ENCODE assay signal across 24 cellular contexts in the genomic region with DNA sequence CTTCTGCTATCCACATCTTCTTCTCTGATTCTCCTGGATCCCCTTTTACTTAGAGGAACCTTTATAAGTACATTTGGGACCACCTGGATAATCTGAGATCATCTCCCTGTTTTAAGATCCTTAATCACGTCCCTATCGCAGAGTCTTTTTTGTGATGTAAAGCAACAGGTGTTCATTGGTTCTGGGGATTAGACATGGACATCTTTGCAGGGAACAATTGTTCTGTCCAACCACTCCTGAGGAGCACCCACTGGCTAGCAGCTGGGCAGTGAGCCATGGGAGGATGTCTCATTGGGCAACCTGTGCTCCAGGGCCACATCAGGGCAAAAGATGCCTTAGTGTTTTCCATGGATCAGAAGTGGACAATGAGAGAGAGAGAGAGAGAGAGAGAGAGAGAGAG. TPM values are rescaled to one million over a fixed set of nuclear protein-coding genes. Genes with fewer than 3 reads are reported as not detected.
DNase-seq lines count a peak whose midpoint lies in the region; ATAC-seq, FAIRE-seq and TF ChIP-seq lines count a peak whose summit lies in the region.
"Had no signal": no experiment of that assay in that cellular context is flagged by ENCODE, and none has a peak within 500 bp of the region (broad histone marks: within the 10 kb centered on the region; RNA-seq: fewer than 3 reads in every experiment).

No MANE protein-coding gene starts in this region.

- no peak overlapping the region for H3K4me3 Mint-ChIP-seq in neural crest cell
- H3K4me3 Mint-ChIP-seq: B cell; CD4-positive, alpha-beta T cell; CD8-positive, alpha-beta T cell had no signal

- no peaks in the 10 kb centered on the region for H3K4me1 ChIP-seq in pancreas
- H3K4me1 ChIP-seq: A549; BLaER1 treated with 17β-estradiol and CSF1 and Interleukin-3, amounts not matched to agents 10 nM and 100 nM; Caco-2 had no signal

- H3K27me3 Mint-ChIP-seq in neural crest cell (ENCODE audit: low read depth) = peaks cover 62% of the 10 kb centered on the region

- H3K36me3 ChIP-seq in pancreas = no peaks in the 10 kb centered on the region
- H3K36me3 ChIP-seq: BLaER1 treated with 17β-estradiol and CSF1 and Interleukin-3, amounts not matched to agents 10 nM and 100 nM had no signal

- H3K36me3 Mint-ChIP-seq in neural crest cell (ENCODE audit: low read depth) = no peaks in the 10 kb centered on the region
- H3K36me3 Mint-ChIP-seq: CD8-positive, alpha-beta T cell had no signal

- DNase-seq in NCI-H82 (lab: John Stamatoyannopoulos, UW) (peak; percentile 24), NCI-H82 treated with DMSO at 0.1 percent for 48 hours (lab: John Stamatoyannopoulos, UW; ENCODE audit: unreplicated experiment) (no peak), LHCN-M2 (ENCODE audit: low read depth) (peak; percentile 9), neural crest cell (ENCODE audit: low read depth, low spot score) (no peak), pancreas (no peak), NCI-H146 treated with DMSO at 0.1 percent for 48 hours (lab: John Stamatoyannopoulos, UW; ENCODE audit: unreplicated experiment) (no peak), NCI-H1436 treated with DMSO at 0.1 percent for 48 hours (lab: John Stamatoyannopoulos, UW) (no peak)
- DNase-seq: Caco-2; Calu3; CD4-positive, alpha-beta T cell; CD8-positive, alpha-beta T cell; DMS79 treated with DMSO at 0.1 percent for 48 hours; EL; GDM1 had no signal

- no peak for TF ChIP-seq CTCF in neural crest cell (conservative IDR thresholded peaks at IDR 0.05)
- TF ChIP-seq CTCF in pancreas (IDR thresholded peaks at IDR 0.05) = no peak

- no peak for ATAC-seq in pancreas
- ATAC-seq: A549; CD8-positive, alpha-beta T cell; GM12878 had no signal

- no peaks in the 10 kb centered on the region for H3K9me3 Mint-ChIP-seq in neural crest cell
- H3K9me3 Mint-ChIP-seq: CD4-positive, alpha-beta T cell; CD8-positive, alpha-beta T cell had no signal

- H3K27ac Mint-ChIP-seq in neural crest cell (ENCODE audit: unreplicated experiment) = peak overlapping the region; percentile 24
- H3K27ac Mint-ChIP-seq: B cell; CD4-positive, alpha-beta T cell; CD8-positive, alpha-beta T cell had no signal

- no peaks in the 10 kb centered on the region for H3K27me3 ChIP-seq in pancreas
- H3K27me3 ChIP-seq: BLaER1 treated with 17β-estradiol and CSF1 and Interleukin-3, amounts not matched to agents 10 nM and 100 nM had no signal

- no peak for FAIRE-seq in pancreas (lab: Jason Lieb, UNC)
- FAIRE-seq: A549, D721Med, GM12878, GM12892, GM19239 had no signal

- H3K4me3 ChIP-seq in pancreas = no peak overlapping the region
- H3K4me3 ChIP-seq: A549; BLaER1 treated with 17β-estradiol and CSF1 and Interleukin-3, amounts not matched to agents 10 nM and 100 nM; GM12878 had no signal

- H3K27ac ChIP-seq in adipose tissue (ENCODE audit: low read depth, low read length) (peak overlapping the region; percentile 38), pancreas (no peak overlapping the region)
- H3K27ac ChIP-seq: 22Rv1; A549; BLaER1 treated with 17β-estradiol and CSF1 and Interleukin-3, amounts not matched to agents 10 nM and 100 nM; C4-2B had no signal

- no peaks in the 10 kb centered on the region for H3K9me3 ChIP-seq in pancreas
- H3K9me3 ChIP-seq: A549, Caco-2 had no signal

- 89 to 90% (median 90%) methylated on average over 2 of the region's 2 CpGs for WGBS in adipose tissue, 3 donors
- WGBS in pancreas, 2 donors = 93 to 95% methylated on average over 2 of the region's 2 CpGs

- intact Hi-C loops in pancreas (cut with DNase I) = no loop called here

- no peaks in the 10 kb centered on the region for H3K4me1 Mint-ChIP-seq in neural crest cell
- H3K4me1 Mint-ChIP-seq: B cell had no signal

RNA-seq across cellular contexts. Expression of a gene that starts 56.0 kb away (rescaled TPM):
- 28.3 and 30.7 TPM in 2 replicates for total RNA-seq in LHCN-M2 (2014; rRNA removed)
- 6.2 TPM for polyA plus RNA-seq in LHCN-M2 (2012)
- polyA plus RNA-seq in adipose tissue = 10 to 100 TPM in 1 of 3 donors, 1 to 10 TPM in 2; 4.8 to 12.1 (median 6.6) TPM
- total RNA-seq in neural crest cell = 29.5 and 29.8 TPM in 2 replicates
- 10 to 100 TPM; 12.4 to 19.7 (median 14.1) TPM for total RNA-seq in pancreas
- polyA plus RNA-seq in pancreas = 1 to 10 TPM; 6.0 to 8.3 TPM

Comparison
In these comparisons a context has a peak if more than half of its experiments do, and no peak if none do; other contexts are left out.
1. DNase-seq: peak in NCI-H82 (single experiment) and LHCN-M2 (single experiment); none in NCI-H82 treated with DMSO at 0.1 percent for 48 hours (single experiment), neural crest cell (single experiment), pancreas (0 of 6), NCI-H146 treated with DMSO at 0.1 percent for 48 hours (single experiment) and NCI-H1436 treated with DMSO at 0.1 percent for 48 hours (single experiment).